Comparison of ENCODE assay signal across 23 cellular contexts in genomic region chr7:158645842-158646241, GRCh38. TPM values are rescaled to one million over a fixed set of nuclear protein-coding genes. Genes with fewer than 3 reads are reported as not detected.
A peak's percentile ranks its signal among the peaks of the same experiment; 100 is the strongest.
DNase-seq lines count a peak whose midpoint lies in the region; ATAC-seq and TF ChIP-seq lines count a peak whose summit lies in the region.
"Had no signal": no experiment of that assay in that cellular context is flagged by ENCODE, and none has a peak within 500 bp of the region (broad histone marks: within the 10 kb centered on the region; RNA-seq: fewer than 3 reads in every experiment).

No MANE protein-coding gene starts in this region.

- H3K4me3 Mint-ChIP-seq in glutamatergic neuron (ENCODE audit: unreplicated experiment): no peak overlapping the region
- H3K4me3 Mint-ChIP-seq: CD4-positive, CD25-positive, alpha-beta regulatory T cell had no signal

- H3K27ac Mint-ChIP-seq in glutamatergic neuron (ENCODE audit: unreplicated experiment): peak overlapping the region; percentile 85
- H3K27ac Mint-ChIP-seq: CD4-positive, CD25-positive, alpha-beta regulatory T cell had no signal

- no peaks in the 10 kb centered on the region for H3K27me3 Mint-ChIP-seq in glutamatergic neuron (ENCODE audit: unreplicated experiment)
- H3K27me3 Mint-ChIP-seq: CD4-positive, CD25-positive, alpha-beta regulatory T cell had no signal

- H3K9me3 Mint-ChIP-seq in glutamatergic neuron (ENCODE audit: unreplicated experiment): no peaks in the 10 kb centered on the region
- H3K9me3 Mint-ChIP-seq: CD4-positive, CD25-positive, alpha-beta regulatory T cell had no signal

- TF ChIP-seq CTCF in glutamatergic neuron (IDR thresholded peaks at IDR 0.05; ENCODE audit: partially characterized antibody, unreplicated experiment): no peak

- ATAC-seq in HG03378 (IDR thresholded peaks at IDR 0.05; ENCODE audit: unreplicated experiment): no peak
- ATAC-seq: HepG2, K562 had no signal

- DNase-seq in NCI-H1417 (lab: John Stamatoyannopoulos, UW): peak in 2 of 3 experiments; percentile 23 to 62
- no peak for DNase-seq in NCI-H1417 treated with DMSO at 0.1 percent for 48 hours (lab: John Stamatoyannopoulos, UW)
- DNase-seq in NCI-H1694 treated with DMSO at 0.1 percent for 48 hours (lab: John Stamatoyannopoulos, UW): peak; percentile 77
- peak; percentile 48 for DNase-seq in NCI-H524 treated with DMSO at 0.1 percent for 48 hours (lab: John Stamatoyannopoulos, UW)
- DNase-seq in glutamatergic neuron: no peak
- no peak for DNase-seq in stimulated activated naive CD4-positive, alpha-beta T cell (lab: John Stamatoyannopoulos, UW)
- DNase-seq in Ammon's horn (ENCODE audit: low spot score): no peak
- DNase-seq: ACHN; CD4-positive, CD25-positive, alpha-beta regulatory T cell; EL; GDM1; GOT3; HCEC 1CT; Kasumi-1; NCI-H1092 treated with DMSO at 0.1 percent for 48 hours; NCI-H146; NCI-H2029 treated with DMSO at 0.1 percent for 48 hours; NCI-H446 treated with DMSO at 0.1 percent for 48 hours; Right ventricle myocardium superior; RPMI8226 had no signal

- H3K4me1 Mint-ChIP-seq in glutamatergic neuron (ENCODE audit: low read depth, unreplicated experiment): peaks cover 6% of the 10 kb centered on the region

- no peaks in the 10 kb centered on the region for H3K36me3 Mint-ChIP-seq in glutamatergic neuron (ENCODE audit: unreplicated experiment)

RNA-seq across cellular contexts. Expression of gene PTPRN2, which starts 58.2 kb away (rescaled TPM):
- total RNA-seq in glutamatergic neuron (ENCODE audit: unreplicated experiment): 49.0 TPM
- total RNA-seq: K562 had no signal

RNA-seq across cellular contexts. Expression of gene NCAPG2, which starts 58.8 kb away (rescaled TPM):
- total RNA-seq in glutamatergic neuron (ENCODE audit: unreplicated experiment): 27.2 TPM

Comparison
In these comparisons a context has a peak if more than half of its experiments do, and no peak if none do; other contexts are left out.
1. DNase-seq: peak in NCI-H1417 (2 of 3), NCI-H1694 treated with DMSO at 0.1 percent for 48 hours (single experiment) and NCI-H524 treated with DMSO at 0.1 percent for 48 hours (single experiment); none in NCI-H1417 treated with DMSO at 0.1 percent for 48 hours (single experiment), glutamatergic neuron (single experiment), stimulated activated naive CD4-positive, alpha-beta T cell (0 of 6) and Ammon's horn (single experiment).